ENCODE assay signal across 1 cellular context in the genomic region with DNA sequence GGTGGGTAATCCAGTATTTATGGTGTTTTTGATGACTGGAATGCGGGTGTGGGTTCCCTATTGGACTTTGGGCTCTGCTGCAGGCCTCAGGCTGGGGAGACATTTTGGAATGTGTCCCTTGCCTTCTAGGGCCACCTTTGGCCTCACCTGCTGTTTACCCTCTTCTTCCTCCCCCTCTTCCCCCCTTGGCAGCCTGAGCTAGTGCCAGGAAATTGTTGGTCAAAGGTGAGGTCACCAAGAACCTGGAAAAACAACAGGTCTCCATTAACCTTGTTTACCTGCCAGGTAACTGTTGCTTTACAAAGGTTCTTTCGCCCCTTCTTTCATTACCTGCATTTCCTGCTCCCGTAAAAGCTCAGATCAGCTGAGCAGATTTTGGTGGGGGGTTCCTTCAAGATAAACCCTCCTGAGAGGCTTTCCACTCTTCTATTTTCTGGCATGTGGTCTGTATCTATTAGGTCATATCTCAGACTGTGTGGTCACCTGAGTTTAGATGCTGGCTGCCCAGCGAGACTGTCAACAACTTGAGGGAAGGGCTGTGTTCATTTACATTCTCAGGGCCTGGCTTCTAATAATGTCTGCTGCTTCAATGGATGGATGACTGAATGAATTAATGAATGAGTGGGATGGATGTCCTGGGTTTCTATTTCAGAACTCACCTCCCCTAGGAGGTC.
TF ChIP-seq lines count a peak whose summit lies in the region.

No MANE protein-coding gene starts in this region.

TF ChIP-seq in HepG2, 621 proteins besides CTCF, POLR2A, EP300 and RAD21 (continued from another document and continues in another):
- TF ChIP-seq, protein P1, sequence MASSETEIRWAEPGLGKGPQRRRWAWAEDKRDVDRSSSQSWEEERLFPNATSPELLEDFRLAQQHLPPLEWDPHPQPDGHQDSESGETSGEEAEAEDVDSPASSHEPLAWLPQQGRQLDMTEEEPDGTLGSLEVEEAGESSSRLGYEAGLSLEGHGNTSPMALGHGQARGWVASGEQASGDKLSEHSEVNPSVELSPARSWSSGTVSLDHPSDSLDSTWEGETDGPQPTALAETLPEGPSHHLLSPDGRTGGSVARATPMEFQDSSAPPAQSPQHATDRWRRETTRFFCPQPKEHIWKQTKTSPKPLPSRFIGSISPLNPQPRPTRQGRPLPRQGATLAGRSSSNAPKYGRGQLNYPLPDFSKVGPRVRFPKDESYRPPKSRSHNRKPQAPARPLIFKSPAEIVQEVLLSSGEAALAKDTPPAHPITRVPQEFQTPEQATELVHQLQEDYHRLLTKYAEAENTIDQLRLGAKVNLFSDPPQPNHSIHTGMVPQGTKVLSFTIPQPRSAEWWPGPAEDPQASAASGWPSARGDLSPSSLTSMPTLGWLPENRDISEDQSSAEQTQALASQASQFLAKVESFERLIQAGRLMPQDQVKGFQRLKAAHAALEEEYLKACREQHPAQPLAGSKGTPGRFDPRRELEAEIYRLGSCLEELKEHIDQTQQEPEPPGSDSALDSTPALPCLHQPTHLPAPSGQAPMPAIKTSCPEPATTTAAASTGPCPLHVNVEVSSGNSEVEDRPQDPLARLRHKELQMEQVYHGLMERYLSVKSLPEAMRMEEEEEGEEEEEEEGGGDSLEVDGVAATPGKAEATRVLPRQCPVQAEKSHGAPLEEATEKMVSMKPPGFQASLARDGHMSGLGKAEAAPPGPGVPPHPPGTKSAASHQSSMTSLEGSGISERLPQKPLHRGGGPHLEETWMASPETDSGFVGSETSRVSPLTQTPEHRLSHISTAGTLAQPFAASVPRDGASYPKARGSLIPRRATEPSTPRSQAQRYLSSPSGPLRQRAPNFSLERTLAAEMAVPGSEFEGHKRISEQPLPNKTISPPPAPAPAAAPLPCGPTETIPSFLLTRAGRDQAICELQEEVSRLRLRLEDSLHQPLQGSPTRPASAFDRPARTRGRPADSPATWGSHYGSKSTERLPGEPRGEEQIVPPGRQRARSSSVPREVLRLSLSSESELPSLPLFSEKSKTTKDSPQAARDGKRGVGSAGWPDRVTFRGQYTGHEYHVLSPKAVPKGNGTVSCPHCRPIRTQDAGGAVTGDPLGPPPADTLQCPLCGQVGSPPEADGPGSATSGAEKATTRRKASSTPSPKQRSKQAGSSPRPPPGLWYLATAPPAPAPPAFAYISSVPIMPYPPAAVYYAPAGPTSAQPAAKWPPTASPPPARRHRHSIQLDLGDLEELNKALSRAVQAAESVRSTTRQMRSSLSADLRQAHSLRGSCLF (CRISPR knock-in tag; IDR thresholded peaks at IDR 0.05; ENCODE audit: borderline replicate concordance), result no peak
- TF ChIP-seq, protein P2, sequence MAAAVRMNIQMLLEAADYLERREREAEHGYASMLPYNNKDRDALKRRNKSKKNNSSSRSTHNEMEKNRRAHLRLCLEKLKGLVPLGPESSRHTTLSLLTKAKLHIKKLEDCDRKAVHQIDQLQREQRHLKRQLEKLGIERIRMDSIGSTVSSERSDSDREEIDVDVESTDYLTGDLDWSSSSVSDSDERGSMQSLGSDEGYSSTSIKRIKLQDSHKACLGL (CRISPR knock-in tag; IDR thresholded peaks at IDR 0.05), result no peak
- TF ChIP-seq HNF4A (CRISPR knock-in tag; IDR thresholded peaks at IDR 0.05) (peak; percentile 97), ZFP1 (CRISPR knock-in tag; IDR thresholded peaks at IDR 0.05) (peak; percentile 82; the same call in 1 of the 2 replicates), PHF20 (CRISPR knock-in tag; IDR thresholded peaks at IDR 0.05) (no peak), RCOR2 (CRISPR knock-in tag; IDR thresholded peaks at IDR 0.05) (peak; percentile 89), ZNF720 (CRISPR knock-in tag; IDR thresholded peaks at IDR 0.05) (no peak), ZNF678 (CRISPR knock-in tag; IDR thresholded peaks at IDR 0.05) (no peak), ZNF598 (CRISPR knock-in tag; IDR thresholded peaks at IDR 0.05; ENCODE audit: borderline replicate concordance) (no peak), KAT7 (CRISPR knock-in tag; IDR thresholded peaks at IDR 0.05; ENCODE audit: borderline replicate concordance) (peak; percentile 47; the same call in 1 of the 2 replicates), ATF7-NPFF (CRISPR knock-in tag; IDR thresholded peaks at IDR 0.05; ENCODE audit: low read depth) (no peak), HNRNPH1 (optimal IDR thresholded peaks at IDR 0.05; ENCODE audit: low read depth, low read length) (no peak), SP2 (CRISPR knock-in tag; IDR thresholded peaks at IDR 0.05) (no peak), ZNF709 (CRISPR knock-in tag; IDR thresholded peaks at IDR 0.05) (no peak), ZNF724P (CRISPR knock-in tag; IDR thresholded peaks at IDR 0.05; ENCODE audit: borderline replicate concordance) (no peak; the same call in 1 of the 2 replicates), ZNF33A (CRISPR knock-in tag; IDR thresholded peaks at IDR 0.05; ENCODE audit: borderline replicate concordance) (no peak), FOXA3 (CRISPR knock-in tag; IDR thresholded peaks at IDR 0.05) (peak; percentile 94), ZNF780A (CRISPR knock-in tag; IDR thresholded peaks at IDR 0.05) (no peak)
- TF ChIP-seq, protein P3, sequence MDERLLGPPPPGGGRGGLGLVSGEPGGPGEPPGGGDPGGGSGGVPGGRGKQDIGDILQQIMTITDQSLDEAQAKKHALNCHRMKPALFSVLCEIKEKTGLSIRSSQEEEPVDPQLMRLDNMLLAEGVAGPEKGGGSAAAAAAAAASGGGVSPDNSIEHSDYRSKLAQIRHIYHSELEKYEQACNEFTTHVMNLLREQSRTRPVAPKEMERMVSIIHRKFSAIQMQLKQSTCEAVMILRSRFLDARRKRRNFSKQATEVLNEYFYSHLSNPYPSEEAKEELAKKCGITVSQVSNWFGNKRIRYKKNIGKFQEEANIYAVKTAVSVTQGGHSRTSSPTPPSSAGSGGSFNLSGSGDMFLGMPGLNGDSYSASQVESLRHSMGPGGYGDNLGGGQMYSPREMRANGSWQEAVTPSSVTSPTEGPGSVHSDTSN (CRISPR knock-in tag; IDR thresholded peaks at IDR 0.05), result no peak
- TF ChIP-seq, protein P4, sequence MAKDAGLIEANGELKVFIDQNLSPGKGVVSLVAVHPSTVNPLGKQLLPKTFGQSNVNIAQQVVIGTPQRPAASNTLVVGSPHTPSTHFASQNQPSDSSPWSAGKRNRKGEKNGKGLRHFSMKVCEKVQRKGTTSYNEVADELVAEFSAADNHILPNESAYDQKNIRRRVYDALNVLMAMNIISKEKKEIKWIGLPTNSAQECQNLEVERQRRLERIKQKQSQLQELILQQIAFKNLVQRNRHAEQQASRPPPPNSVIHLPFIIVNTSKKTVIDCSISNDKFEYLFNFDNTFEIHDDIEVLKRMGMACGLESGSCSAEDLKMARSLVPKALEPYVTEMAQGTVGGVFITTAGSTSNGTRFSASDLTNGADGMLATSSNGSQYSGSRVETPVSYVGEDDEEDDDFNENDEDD (CRISPR knock-in tag; IDR thresholded peaks at IDR 0.05; ENCODE audit: borderline replicate concordance), result no peak
- TF ChIP-seq, protein P5, sequence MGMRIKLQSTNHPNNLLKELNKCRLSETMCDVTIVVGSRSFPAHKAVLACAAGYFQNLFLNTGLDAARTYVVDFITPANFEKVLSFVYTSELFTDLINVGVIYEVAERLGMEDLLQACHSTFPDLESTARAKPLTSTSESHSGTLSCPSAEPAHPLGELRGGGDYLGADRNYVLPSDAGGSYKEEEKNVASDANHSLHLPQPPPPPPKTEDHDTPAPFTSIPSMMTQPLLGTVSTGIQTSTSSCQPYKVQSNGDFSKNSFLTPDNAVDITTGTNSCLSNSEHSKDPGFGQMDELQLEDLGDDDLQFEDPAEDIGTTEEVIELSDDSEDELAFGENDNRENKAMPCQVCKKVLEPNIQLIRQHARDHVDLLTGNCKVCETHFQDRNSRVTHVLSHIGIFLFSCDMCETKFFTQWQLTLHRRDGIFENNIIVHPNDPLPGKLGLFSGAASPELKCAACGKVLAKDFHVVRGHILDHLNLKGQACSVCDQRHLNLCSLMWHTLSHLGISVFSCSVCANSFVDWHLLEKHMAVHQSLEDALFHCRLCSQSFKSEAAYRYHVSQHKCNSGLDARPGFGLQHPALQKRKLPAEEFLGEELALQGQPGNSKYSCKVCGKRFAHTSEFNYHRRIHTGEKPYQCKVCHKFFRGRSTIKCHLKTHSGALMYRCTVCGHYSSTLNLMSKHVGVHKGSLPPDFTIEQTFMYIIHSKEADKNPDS (CRISPR knock-in tag; IDR thresholded peaks at IDR 0.05), result no peak
- TF ChIP-seq, protein P6, sequence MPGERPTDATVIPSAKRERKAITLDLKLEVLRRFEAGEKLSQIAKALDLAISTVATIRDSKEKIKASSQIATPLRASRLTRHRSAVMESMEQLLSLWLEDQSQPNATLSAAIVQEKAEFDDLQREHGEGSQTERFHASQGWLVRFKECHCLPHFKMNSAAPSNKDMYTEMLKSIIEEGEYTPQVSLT (CRISPR knock-in tag; IDR thresholded peaks at IDR 0.05; ENCODE audit: borderline replicate concordance, low read depth), result no peak
- TF ChIP-seq, protein P7, sequence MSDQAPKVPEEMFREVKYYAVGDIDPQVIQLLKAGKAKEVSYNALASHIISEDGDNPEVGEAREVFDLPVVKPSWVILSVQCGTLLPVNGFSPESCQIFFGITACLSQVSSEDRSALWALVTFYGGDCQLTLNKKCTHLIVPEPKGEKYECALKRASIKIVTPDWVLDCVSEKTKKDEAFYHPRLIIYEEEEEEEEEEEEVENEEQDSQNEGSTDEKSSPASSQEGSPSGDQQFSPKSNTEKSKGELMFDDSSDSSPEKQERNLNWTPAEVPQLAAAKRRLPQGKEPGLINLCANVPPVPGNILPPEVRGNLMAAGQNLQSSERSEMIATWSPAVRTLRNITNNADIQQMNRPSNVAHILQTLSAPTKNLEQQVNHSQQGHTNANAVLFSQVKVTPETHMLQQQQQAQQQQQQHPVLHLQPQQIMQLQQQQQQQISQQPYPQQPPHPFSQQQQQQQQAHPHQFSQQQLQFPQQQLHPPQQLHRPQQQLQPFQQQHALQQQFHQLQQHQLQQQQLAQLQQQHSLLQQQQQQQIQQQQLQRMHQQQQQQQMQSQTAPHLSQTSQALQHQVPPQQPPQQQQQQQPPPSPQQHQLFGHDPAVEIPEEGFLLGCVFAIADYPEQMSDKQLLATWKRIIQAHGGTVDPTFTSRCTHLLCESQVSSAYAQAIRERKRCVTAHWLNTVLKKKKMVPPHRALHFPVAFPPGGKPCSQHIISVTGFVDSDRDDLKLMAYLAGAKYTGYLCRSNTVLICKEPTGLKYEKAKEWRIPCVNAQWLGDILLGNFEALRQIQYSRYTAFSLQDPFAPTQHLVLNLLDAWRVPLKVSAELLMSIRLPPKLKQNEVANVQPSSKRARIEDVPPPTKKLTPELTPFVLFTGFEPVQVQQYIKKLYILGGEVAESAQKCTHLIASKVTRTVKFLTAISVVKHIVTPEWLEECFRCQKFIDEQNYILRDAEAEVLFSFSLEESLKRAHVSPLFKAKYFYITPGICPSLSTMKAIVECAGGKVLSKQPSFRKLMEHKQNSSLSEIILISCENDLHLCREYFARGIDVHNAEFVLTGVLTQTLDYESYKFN (CRISPR knock-in tag; conservative IDR thresholded peaks at IDR 0.05), result peak; percentile 99
- TF ChIP-seq, protein P8, sequence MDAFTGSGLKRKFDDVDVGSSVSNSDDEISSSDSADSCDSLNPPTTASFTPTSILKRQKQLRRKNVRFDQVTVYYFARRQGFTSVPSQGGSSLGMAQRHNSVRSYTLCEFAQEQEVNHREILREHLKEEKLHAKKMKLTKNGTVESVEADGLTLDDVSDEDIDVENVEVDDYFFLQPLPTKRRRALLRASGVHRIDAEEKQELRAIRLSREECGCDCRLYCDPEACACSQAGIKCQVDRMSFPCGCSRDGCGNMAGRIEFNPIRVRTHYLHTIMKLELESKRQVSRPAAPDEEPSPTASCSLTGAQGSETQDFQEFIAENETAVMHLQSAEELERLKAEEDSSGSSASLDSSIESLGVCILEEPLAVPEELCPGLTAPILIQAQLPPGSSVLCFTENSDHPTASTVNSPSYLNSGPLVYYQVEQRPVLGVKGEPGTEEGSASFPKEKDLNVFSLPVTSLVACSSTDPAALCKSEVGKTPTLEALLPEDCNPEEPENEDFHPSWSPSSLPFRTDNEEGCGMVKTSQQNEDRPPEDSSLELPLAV (CRISPR knock-in tag; conservative IDR thresholded peaks at IDR 0.05; ENCODE audit: low read depth), result no peak
- TF ChIP-seq, protein P9, sequence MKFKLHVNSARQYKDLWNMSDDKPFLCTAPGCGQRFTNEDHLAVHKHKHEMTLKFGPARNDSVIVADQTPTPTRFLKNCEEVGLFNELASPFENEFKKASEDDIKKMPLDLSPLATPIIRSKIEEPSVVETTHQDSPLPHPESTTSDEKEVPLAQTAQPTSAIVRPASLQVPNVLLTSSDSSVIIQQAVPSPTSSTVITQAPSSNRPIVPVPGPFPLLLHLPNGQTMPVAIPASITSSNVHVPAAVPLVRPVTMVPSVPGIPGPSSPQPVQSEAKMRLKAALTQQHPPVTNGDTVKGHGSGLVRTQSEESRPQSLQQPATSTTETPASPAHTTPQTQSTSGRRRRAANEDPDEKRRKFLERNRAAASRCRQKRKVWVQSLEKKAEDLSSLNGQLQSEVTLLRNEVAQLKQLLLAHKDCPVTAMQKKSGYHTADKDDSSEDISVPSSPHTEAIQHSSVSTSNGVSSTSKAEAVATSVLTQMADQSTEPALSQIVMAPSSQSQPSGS (CRISPR knock-in tag; IDR thresholded peaks at IDR 0.05), result peak; percentile 89
- TF ChIP-seq, protein P10, sequence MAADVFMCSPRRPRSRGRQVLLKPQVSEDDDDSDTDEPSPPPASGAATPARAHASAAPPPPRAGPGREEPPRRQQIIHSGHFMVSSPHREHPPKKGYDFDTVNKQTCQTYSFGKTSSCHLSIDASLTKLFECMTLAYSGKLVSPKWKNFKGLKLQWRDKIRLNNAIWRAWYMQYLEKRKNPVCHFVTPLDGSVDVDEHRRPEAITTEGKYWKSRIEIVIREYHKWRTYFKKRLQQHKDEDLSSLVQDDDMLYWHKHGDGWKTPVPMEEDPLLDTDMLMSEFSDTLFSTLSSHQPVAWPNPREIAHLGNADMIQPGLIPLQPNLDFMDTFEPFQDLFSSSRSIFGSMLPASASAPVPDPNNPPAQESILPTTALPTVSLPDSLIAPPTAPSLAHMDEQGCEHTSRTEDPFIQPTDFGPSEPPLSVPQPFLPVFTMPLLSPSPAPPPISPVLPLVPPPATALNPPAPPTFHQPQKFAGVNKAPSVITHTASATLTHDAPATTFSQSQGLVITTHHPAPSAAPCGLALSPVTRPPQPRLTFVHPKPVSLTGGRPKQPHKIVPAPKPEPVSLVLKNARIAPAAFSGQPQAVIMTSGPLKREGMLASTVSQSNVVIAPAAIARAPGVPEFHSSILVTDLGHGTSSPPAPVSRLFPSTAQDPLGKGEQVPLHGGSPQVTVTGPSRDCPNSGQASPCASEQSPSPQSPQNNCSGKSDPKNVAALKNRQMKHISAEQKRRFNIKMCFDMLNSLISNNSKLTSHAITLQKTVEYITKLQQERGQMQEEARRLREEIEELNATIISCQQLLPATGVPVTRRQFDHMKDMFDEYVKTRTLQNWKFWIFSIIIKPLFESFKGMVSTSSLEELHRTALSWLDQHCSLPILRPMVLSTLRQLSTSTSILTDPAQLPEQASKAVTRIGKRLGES (CRISPR knock-in tag; IDR thresholded peaks at IDR 0.05; ENCODE audit: borderline replicate concordance), result no peak
